ENCODE assay signal across 1 cellular context in the genomic region with DNA sequence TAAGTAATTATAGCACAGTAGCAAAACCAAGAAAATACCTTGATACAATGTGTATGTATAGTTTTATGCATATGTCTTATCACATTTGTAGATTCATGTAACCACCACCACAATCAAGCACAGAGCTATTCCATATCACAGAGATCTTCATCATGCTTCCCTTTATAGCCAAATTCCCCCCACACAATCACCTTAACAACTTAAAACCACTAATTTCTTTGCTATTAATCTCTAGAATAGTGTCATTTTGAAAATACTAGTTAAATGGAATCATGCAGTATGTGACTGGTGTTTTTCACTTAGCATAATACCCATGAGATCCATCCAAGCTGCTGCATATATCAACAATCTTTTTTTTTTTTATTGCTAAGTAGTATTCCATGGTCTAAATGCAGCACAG.
TF ChIP-seq lines count a peak whose summit lies in the region.

No MANE protein-coding gene starts in this region.

TF ChIP-seq in GM12878, 131 proteins besides CTCF, POLR2A, EP300 and RAD21:
- no peak for TF ChIP-seq CBFB (IDR thresholded peaks at IDR 0.05; ENCODE audit: low read depth)
- TF ChIP-seq RUNX3 (IDR thresholded peaks at IDR 0.05; ENCODE audit: low read length): peak; percentile 54; the same call in 1 of the 2 replicates
- TF ChIP-seq MXI1 (IDR thresholded peaks at IDR 0.05; ENCODE audit: low read depth, low read length): no peak
- TF ChIP-seq ATF2 (IDR thresholded peaks at IDR 0.05; ENCODE audit: low read length): peak; percentile 36; the same call in 1 of the 2 replicates
- peak; percentile 32; the same call in 1 of the 2 replicates for TF ChIP-seq RELB (IDR thresholded peaks at IDR 0.05; ENCODE audit: low read depth)
- TF ChIP-seq JUNB (IDR thresholded peaks at IDR 0.05): peak; percentile 53
- TF ChIP-seq, protein P1, sequence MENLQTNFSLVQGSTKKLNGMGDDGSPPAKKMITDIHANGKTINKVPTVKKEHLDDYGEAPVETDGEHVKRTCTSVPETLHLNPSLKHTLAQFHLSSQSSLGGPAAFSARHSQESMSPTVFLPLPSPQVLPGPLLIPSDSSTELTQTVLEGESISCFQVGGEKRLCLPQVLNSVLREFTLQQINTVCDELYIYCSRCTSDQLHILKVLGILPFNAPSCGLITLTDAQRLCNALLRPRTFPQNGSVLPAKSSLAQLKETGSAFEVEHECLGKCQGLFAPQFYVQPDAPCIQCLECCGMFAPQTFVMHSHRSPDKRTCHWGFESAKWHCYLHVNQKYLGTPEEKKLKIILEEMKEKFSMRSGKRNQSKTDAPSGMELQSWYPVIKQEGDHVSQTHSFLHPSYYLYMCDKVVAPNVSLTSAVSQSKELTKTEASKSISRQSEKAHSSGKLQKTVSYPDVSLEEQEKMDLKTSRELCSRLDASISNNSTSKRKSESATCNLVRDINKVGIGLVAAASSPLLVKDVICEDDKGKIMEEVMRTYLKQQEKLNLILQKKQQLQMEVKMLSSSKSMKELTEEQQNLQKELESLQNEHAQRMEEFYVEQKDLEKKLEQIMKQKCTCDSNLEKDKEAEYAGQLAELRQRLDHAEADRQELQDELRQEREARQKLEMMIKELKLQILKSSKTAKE (IDR thresholded peaks at IDR 0.05; ENCODE audit: low read depth, poor library complexity, severe bottlenecking): no peak
- TF ChIP-seq, protein P2, sequence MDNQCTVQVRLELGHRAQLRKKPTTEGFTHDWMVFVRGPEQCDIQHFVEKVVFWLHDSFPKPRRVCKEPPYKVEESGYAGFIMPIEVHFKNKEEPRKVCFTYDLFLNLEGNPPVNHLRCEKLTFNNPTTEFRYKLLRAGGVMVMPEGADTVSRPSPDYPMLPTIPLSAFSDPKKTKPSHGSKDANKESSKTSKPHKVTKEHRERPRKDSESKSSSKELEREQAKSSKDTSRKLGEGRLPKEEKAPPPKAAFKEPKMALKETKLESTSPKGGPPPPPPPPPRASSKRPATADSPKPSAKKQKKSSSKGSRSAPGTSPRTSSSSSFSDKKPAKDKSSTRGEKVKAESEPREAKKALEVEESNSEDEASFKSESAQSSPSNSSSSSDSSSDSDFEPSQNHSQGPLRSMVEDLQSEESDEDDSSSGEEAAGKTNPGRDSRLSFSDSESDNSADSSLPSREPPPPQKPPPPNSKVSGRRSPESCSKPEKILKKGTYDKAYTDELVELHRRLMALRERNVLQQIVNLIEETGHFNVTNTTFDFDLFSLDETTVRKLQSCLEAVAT (IDR thresholded peaks at IDR 0.05): no peak
- peak; percentile 52; the same call in 1 of the 2 replicates for TF ChIP-seq MTA2 (IDR thresholded peaks at IDR 0.05; ENCODE audit: low read depth)
TF ChIP-seq in GM12878: peak in this region for 5.
